ENCODE assay signal across 21 cellular contexts in the genomic region with DNA sequence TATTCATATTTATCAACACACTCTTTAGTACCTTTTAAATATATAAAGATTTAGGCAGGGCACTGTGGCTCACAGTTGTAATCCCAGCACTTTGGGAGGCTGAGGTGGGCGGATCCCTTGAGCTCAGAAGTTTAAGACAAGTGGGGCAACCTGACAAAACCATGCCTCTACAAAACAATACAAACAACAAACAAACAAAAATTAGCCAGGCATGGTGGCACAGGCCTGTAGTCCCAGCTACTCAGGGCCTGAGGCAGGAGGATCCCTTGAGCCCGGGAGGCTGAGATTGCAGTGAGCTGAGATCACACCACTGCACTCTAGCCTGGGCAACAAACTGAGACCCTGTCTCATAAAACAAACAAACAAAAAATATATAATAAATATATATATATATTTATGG.
DNase-seq lines count a peak whose midpoint lies in the region; ATAC-seq and TF ChIP-seq lines count a peak whose summit lies in the region.
"Had no signal": no experiment of that assay in that cellular context is flagged by ENCODE, and none has a peak within 500 bp of the region (broad histone marks: within the 10 kb centered on the region; RNA-seq: fewer than 3 reads in every experiment).

No MANE protein-coding gene starts in this region.

- WGBS in trophoblast cell (ENCODE audit: extremely low coverage, insufficient coverage, insufficient read length), result no CpG with 5 or more reads among the region's 2 CpGs

- peak overlapping the region; percentile 47 for H4K8ac ChIP-seq in trophoblast cell (ENCODE audit: low read depth, low read length)

- H3K9ac ChIP-seq in SU-DHL-6 (ENCODE audit: low read length), result no peak overlapping the region
- no peak overlapping the region for H3K9ac ChIP-seq in trophoblast cell (ENCODE audit: low read length)
- H3K9ac ChIP-seq: BLaER1 treated with 17β-estradiol and CSF1 and Interleukin-3, amounts not matched to agents 10 nM and 100 nM; GM23248 had no signal

- H3K14ac ChIP-seq in trophoblast cell (ENCODE audit: low read length), result no peak overlapping the region

- H3K4me3 Mint-ChIP-seq in GM23338, result no peak overlapping the region
- H3K4me3 Mint-ChIP-seq: CD14-positive monocyte; CD4-positive, alpha-beta T cell; CD8-positive, alpha-beta memory T cell had no signal

- H3K18ac ChIP-seq in trophoblast cell (ENCODE audit: low read length), result no peak overlapping the region

- peak overlapping the region; percentile 39; the same call in 1 of the 2 replicates for H2AFZ ChIP-seq in GM23338
- peak overlapping the region; percentile 59 for H2AFZ ChIP-seq in SU-DHL-6 (ENCODE audit: low read depth, low read length, severe bottlenecking)
- H2AFZ ChIP-seq in trophoblast cell (ENCODE audit: insufficient read depth, low read length, poor library complexity), result no peak overlapping the region
- H2AFZ ChIP-seq: GM23248 had no signal

- H3K79me1 ChIP-seq in trophoblast cell (ENCODE audit: low read length), result no peaks in the 10 kb centered on the region

- no peak overlapping the region for H3K4me3 ChIP-seq in GM23338
- no peak overlapping the region for H3K4me3 ChIP-seq in SU-DHL-6 (ENCODE audit: insufficient read depth, low read length, poor library complexity, severe bottlenecking)
- no peak overlapping the region for H3K4me3 ChIP-seq in trophoblast cell (ENCODE audit: low read depth, low read length)
- H3K4me3 ChIP-seq: A549; BLaER1 treated with 17β-estradiol and CSF1 and Interleukin-3, amounts not matched to agents 10 nM and 100 nM; GM23248 had no signal

- no peaks in the 10 kb centered on the region; the same call in 1 of the 2 replicates for H3K9me3 ChIP-seq in SU-DHL-6 (ENCODE audit: insufficient read depth, low read length)
- no peaks in the 10 kb centered on the region for H3K9me3 ChIP-seq in trophoblast cell (ENCODE audit: insufficient read depth, low read depth, low read length)
- H3K9me3 ChIP-seq: A549; BE2C; BLaER1 treated with 17β-estradiol and CSF1 and Interleukin-3, amounts not matched to agents 10 nM and 100 nM had no signal

- no peaks in the 10 kb centered on the region for H3K9me3 Mint-ChIP-seq in GM23338

- H3K27ac Mint-ChIP-seq in GM23338, result no peak overlapping the region
- H3K27ac Mint-ChIP-seq: CD14-positive monocyte; CD4-positive, alpha-beta T cell; CD8-positive, alpha-beta memory T cell had no signal

- H4K20me1 ChIP-seq in GM23338 (replicated peaks; ENCODE audit: insufficient read depth), result no peaks in the 10 kb centered on the region
- no peaks in the 10 kb centered on the region for H4K20me1 ChIP-seq in SU-DHL-6 (ENCODE audit: low read depth, low read length)
- H4K20me1 ChIP-seq: BLaER1 treated with 17β-estradiol and CSF1 and Interleukin-3, amounts not matched to agents 10 nM and 100 nM had no signal

- no peak overlapping the region for H2BK120ac ChIP-seq in trophoblast cell (ENCODE audit: insufficient read depth, low read length, poor library complexity)

- TF ChIP-seq CTCF in GM23338 (conservative IDR thresholded peaks at IDR 0.05; ENCODE audit: low read depth in 2 of 2), result no peak
- TF ChIP-seq CTCF in SU-DHL-6 (IDR thresholded peaks at IDR 0.05; ENCODE audit: insufficient read depth, low read length, poor library complexity, severe bottlenecking), result no peak

- H2BK5ac ChIP-seq in trophoblast cell (ENCODE audit: low read depth, low read length, poor library complexity), result no peak overlapping the region

- H3K4me1 ChIP-seq in GM23338 (ENCODE audit: insufficient read depth), result peaks cover 15% of the 10 kb centered on the region
- peaks cover 2 to 3% of the 10 kb centered on the region in 2 experiments for H3K4me1 ChIP-seq in trophoblast cell (ENCODE audit: control insufficient read depth in 1 of 2, insufficient read depth in 2 of 2, low read length in 2 of 2)
- H3K4me1 ChIP-seq: A549; BE2C; BLaER1 treated with 17β-estradiol and CSF1 and Interleukin-3, amounts not matched to agents 10 nM and 100 nM had no signal

- no peak overlapping the region for H4K12ac ChIP-seq in trophoblast cell (ENCODE audit: low read depth, low read length)

- no peak overlapping the region for H3K27ac ChIP-seq in GM23338 (ENCODE audit: low read depth)
- H3K27ac ChIP-seq in SU-DHL-6 (ENCODE audit: low read depth, low read length), result no peak overlapping the region
- H3K27ac ChIP-seq in trophoblast cell (ENCODE audit: low read depth, low read length), result no peak overlapping the region
- H3K27ac ChIP-seq: A549; BLaER1 treated with 17β-estradiol and CSF1 and Interleukin-3, amounts not matched to agents 10 nM and 100 nM; GM23248 had no signal

- no peak overlapping the region for H3K23ac ChIP-seq in trophoblast cell (ENCODE audit: low read length)

- H3K4ac ChIP-seq in trophoblast cell (ENCODE audit: low read depth, low read length), result no peak overlapping the region

- H2AK5ac ChIP-seq in trophoblast cell (ENCODE audit: low read length), result no peak overlapping the region

- H3K36me3 Mint-ChIP-seq in GM23338 (ENCODE audit: low read depth), result no peaks in the 10 kb centered on the region
- H3K36me3 Mint-ChIP-seq: CD14-positive monocyte had no signal

- no peak overlapping the region for H2BK12ac ChIP-seq in trophoblast cell (ENCODE audit: low read length)

- no peaks in the 10 kb centered on the region for H3K36me3 ChIP-seq in GM23338 (ENCODE audit: insufficient read depth)
- H3K36me3 ChIP-seq in SU-DHL-6 (ENCODE audit: low read length), result no peaks in the 10 kb centered on the region
- H3K36me3 ChIP-seq in trophoblast cell (ENCODE audit: control insufficient read depth in 1 of 2, insufficient read depth in 2 of 2, low read length in 2 of 2), result no peaks in the 10 kb centered on the region
- H3K36me3 ChIP-seq: BE2C; BLaER1 treated with 17β-estradiol and CSF1 and Interleukin-3, amounts not matched to agents 10 nM and 100 nM had no signal

- no peaks in the 10 kb centered on the region for H3K9me2 ChIP-seq in GM23338 (ENCODE audit: insufficient read depth)
- H3K9me2 ChIP-seq in SU-DHL-6 (replicated peaks; ENCODE audit: insufficient read depth, low read length), result no peaks in the 10 kb centered on the region

- no peak overlapping the region for H4K91ac ChIP-seq in trophoblast cell (ENCODE audit: low read depth, low read length)

- no peak for ATAC-seq in GM23338
- no peak for ATAC-seq in GM18909 (IDR thresholded peaks at IDR 0.05; ENCODE audit: poor library complexity, unreplicated experiment)
- ATAC-seq: A549 had no signal

- peaks cover 20% of the 10 kb centered on the region for H3K4me1 Mint-ChIP-seq in GM23338
- H3K4me1 Mint-ChIP-seq: CD14-positive monocyte; CD8-positive, alpha-beta memory T cell had no signal

- H3K27me3 ChIP-seq in GM23338 (ENCODE audit: insufficient read depth) (no peaks in the 10 kb centered on the region), SU-DHL-6 (ENCODE audit: low read length) (no peaks in the 10 kb centered on the region), trophoblast cell (ENCODE audit: insufficient read depth, low read length) (no peaks in the 10 kb centered on the region)
- H3K27me3 ChIP-seq: BE2C; BLaER1 treated with 17β-estradiol and CSF1 and Interleukin-3, amounts not matched to agents 10 nM and 100 nM had no signal

- H3K4me2 ChIP-seq in GM23338 (no peak overlapping the region), SU-DHL-6 (ENCODE audit: low read depth, low read length, poor library complexity, severe bottlenecking) (no peak overlapping the region), trophoblast cell (ENCODE audit: low read length) (no peak overlapping the region)
- H3K4me2 ChIP-seq: A549; BLaER1 treated with 17β-estradiol and CSF1 and Interleukin-3, amounts not matched to agents 10 nM and 100 nM had no signal

- H3K27me3 Mint-ChIP-seq in GM23338 (ENCODE audit: insufficient read depth, low read depth, poor library complexity), result no peaks in the 10 kb centered on the region
- H3K27me3 Mint-ChIP-seq: CD4-positive, alpha-beta T cell; CD8-positive, alpha-beta memory T cell had no signal

- H3F3A ChIP-seq in GM23338 (replicated peaks; ENCODE audit: low read depth) (no peaks in the 10 kb centered on the region), SU-DHL-6 (ENCODE audit: insufficient read depth) (no peaks in the 10 kb centered on the region)

- DNase-seq in GM23338 (ENCODE audit: low spot score) (no peak), islet precursor cell (peak; percentile 68), trophoblast cell (no peak), NCI-H510A treated with DMSO at 0.1 percent for 48 hours (lab: John Stamatoyannopoulos, UW) (no peak), NCI-H2227 (lab: John Stamatoyannopoulos, UW; ENCODE audit: unreplicated experiment) (no peak)
- DNase-seq: 8988T; ACHN; AML-193; BE2C; CD4-positive, alpha-beta T cell; CD8-positive, alpha-beta memory T cell; DMS 273 treated with DMSO at 0.1 percent for 48 hours; DMS53; DMS79 treated with DMSO at 0.1 percent for 48 hours; GM23248; HCEC 1CT had no signal

- H3K79me2 ChIP-seq in GM23338 (replicated peaks; ENCODE audit: insufficient read depth) (no peaks in the 10 kb centered on the region), SU-DHL-6 (ENCODE audit: insufficient read depth, low read length) (no peaks in the 10 kb centered on the region), trophoblast cell (ENCODE audit: control insufficient read depth, insufficient read depth, low read length, poor library complexity) (no peaks in the 10 kb centered on the region)

TF ChIP-seq in GM23338, 12 proteins besides CTCF, POLR2A, EP300 and RAD21 (continues in another document):
- TF ChIP-seq POLR2AphosphoS5 (IDR thresholded peaks at IDR 0.05; ENCODE audit: low read depth) (no peak), ZNF331 (CRISPR knock-in tag; IDR thresholded peaks at IDR 0.05; ENCODE audit: low read depth) (no peak)
